In the genomic region with DNA sequence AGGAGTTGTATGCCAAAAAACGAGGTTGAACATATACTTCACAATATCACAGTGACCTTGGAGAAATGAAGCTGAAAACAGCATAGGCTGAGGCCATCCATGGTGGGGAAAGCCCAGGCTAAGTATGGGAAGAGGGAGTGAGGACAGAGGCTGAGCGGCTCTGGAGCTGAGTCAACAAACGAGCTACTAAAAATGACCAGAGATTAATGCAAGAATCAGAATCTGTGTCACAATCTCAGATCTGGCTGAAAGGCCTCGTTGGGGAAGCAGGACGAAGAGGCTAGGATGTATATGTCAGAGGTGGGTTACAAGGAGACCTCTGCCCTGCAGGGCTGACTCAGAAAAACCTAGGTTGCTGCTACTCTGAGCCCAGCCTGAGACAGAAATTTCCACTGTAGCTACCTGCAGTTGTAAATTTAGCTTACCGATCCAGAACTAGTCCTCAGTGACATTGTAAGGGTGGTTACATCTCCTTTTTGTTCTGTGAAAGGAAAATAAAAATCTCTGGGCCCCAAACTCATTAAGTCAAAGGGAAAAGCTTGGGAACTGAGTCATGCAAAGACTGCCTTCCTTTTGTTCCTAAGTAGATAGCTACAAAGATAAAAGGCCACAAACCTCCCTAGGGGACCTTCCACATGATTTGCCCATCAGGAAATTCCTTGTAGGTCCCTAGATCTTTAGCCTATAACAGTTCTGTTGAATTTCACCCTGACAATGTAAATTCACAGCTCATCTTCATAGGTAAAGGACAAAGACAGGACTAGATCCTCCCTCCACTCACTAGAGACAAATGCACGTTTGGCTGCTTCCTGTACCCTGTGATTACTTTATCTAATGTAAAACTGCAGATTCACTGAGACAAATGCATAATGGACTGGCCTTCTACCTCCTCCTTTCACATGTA, we compare ENCODE assay signal across 1 cellular context.
TF ChIP-seq lines count a peak whose summit lies in the region.

No MANE protein-coding gene starts in this region.

TF ChIP-seq in GM23338, 12 proteins besides CTCF, POLR2A, EP300 and RAD21 (continued from another document):
- TF ChIP-seq, protein P1, sequence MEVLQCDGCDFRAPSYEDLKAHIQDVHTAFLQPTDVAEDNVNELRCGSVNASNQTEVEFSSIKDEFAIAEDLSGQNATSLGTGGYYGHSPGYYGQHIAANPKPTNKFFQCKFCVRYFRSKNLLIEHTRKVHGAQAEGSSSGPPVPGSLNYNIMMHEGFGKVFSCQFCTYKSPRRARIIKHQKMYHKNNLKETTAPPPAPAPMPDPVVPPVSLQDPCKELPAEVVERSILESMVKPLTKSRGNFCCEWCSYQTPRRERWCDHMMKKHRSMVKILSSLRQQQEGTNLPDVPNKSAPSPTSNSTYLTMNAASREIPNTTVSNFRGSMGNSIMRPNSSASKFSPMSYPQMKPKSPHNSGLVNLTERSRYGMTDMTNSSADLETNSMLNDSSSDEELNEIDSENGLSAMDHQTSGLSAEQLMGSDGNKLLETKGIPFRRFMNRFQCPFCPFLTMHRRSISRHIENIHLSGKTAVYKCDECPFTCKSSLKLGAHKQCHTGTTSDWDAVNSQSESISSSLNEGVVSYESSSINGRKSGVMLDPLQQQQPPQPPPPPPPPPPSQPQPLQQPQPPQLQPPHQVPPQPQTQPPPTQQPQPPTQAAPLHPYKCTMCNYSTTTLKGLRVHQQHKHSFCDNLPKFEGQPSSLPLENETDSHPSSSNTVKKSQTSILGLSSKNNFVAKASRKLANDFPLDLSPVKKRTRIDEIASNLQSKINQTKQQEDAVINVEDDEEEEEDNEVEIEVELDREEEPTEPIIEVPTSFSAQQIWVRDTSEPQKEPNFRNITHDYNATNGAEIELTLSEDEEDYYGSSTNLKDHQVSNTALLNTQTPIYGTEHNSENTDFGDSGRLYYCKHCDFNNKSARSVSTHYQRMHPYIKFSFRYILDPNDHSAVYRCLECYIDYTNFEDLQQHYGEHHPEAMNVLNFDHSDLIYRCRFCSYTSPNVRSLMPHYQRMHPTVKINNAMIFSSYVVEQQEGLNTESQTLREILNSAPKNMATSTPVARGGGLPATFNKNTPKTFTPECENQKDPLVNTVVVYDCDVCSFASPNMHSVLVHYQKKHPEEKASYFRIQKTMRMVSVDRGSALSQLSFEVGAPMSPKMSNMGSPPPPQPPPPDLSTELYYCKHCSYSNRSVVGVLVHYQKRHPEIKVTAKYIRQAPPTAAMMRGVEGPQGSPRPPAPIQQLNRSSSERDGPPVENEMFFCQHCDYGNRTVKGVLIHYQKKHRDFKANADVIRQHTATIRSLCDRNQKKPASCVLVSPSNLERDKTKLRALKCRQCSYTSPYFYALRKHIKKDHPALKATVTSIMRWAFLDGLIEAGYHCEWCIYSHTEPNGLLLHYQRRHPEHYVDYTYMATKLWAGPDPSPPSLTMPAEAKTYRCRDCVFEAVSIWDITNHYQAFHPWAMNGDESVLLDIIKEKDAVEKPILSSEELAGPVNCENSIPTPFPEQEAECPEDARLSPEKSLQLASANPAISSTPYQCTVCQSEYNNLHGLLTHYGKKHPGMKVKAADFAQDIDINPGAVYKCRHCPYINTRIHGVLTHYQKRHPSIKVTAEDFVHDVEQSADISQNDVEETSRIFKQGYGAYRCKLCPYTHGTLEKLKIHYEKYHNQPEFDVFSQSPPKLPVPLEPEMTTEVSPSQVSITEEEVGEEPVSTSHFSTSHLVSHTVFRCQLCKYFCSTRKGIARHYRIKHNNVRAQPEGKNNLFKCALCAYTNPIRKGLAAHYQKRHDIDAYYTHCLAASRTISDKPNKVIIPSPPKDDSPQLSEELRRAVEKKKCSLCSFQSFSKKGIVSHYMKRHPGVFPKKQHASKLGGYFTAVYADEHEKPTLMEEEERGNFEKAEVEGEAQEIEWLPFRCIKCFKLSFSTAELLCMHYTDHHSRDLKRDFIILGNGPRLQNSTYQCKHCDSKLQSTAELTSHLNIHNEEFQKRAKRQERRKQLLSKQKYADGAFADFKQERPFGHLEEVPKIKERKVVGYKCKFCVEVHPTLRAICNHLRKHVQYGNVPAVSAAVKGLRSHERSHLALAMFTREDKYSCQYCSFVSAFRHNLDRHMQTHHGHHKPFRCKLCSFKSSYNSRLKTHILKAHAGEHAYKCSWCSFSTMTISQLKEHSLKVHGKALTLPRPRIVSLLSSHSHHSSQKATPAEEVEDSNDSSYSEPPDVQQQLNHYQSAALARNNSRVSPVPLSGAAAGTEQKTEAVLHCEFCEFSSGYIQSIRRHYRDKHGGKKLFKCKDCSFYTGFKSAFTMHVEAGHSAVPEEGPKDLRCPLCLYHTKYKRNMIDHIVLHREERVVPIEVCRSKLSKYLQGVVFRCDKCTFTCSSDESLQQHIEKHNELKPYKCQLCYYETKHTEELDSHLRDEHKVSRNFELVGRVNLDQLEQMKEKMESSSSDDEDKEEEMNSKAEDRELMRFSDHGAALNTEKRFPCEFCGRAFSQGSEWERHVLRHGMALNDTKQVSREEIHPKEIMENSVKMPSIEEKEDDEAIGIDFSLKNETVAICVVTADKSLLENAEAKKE (CRISPR knock-in tag; IDR thresholded peaks at IDR 0.05), result 0 out of 2 replicates have a peak, but pooled peaks have one; percentile 53
